In genomic region chr22:26122920-26123468, GRCh38 we compare ENCODE assay signal across 28 cellular contexts. TPM values are rescaled to one million over a fixed set of nuclear protein-coding genes. Genes with fewer than 3 reads are reported as not detected.
DNase-seq lines count a peak whose midpoint lies in the region; ATAC-seq lines count a peak whose summit lies in the region.
"Had no signal": no experiment of that assay in that cellular context is flagged by ENCODE, and none has a peak within 500 bp of the region (broad histone marks: within the 10 kb centered on the region; RNA-seq: fewer than 3 reads in every experiment).

No MANE protein-coding gene starts in this region.

- H3K9me3 Mint-ChIP-seq in CD8-positive, alpha-beta memory T cell = peaks cover 0 to 3% (median 0%) of the 10 kb centered on the region in 5 donors
- no peaks in the 10 kb centered on the region for H3K9me3 Mint-ChIP-seq in activated T-helper 17 cell treated with anti-CD3 and anti-CD28 coated beads, Interleukin-2, amount 50 U/mL, for 72 hours
- H3K9me3 Mint-ChIP-seq: nephron; stimulated activated naive CD8-positive, alpha-beta T cell treated with anti-CD3 and anti-CD28 coated beads, Interleukin-15, Interleukin-2, amounts not matched to agents 100 ng/mL and 50 ng/mL, for 24 hours had no signal

- POLR2A ChIA-PET in CD8-positive, alpha-beta memory T cell (lab: Charles Lee) = no interaction called here

- CTCF ChIA-PET in CD8-positive, alpha-beta memory T cell (lab: Charles Lee) = no interaction called here

- H3K27ac ChIP-seq in CD8-positive, alpha-beta memory T cell (ENCODE audit: low read depth, low read length) = no peak overlapping the region
- H3K27ac ChIP-seq: heart right ventricle, lower lobe of right lung, vagina had no signal

- H3K4me3 Mint-ChIP-seq in CD8-positive, alpha-beta memory T cell = peak overlapping the region; percentile 27 to 59 (median 36)
- peak overlapping the region; percentile 7 for H3K4me3 Mint-ChIP-seq in activated T-helper 17 cell treated with anti-CD3 and anti-CD28 coated beads, Interleukin-2, amount 50 U/mL, for 72 hours
- H3K4me3 Mint-ChIP-seq: activated CD4-positive, alpha-beta T cell treated with anti-CD3 and anti-CD28 coated beads, Interleukin-2, amount 10 ng/mL, durations not matched to agents 7 days and 5 days; activated naive CD4-positive, alpha-beta T cell treated with anti-CD3 and anti-CD28 coated beads, Interleukin-2, amount 50 U/mL, for 24 hours; endodermal cell; nephron; stimulated activated naive CD8-positive, alpha-beta T cell treated with anti-CD3 and anti-CD28 coated beads, Interleukin-15, Interleukin-2, amounts not matched to agents 100 ng/mL and 50 ng/mL, for 24 hours had no signal

- H3K4me1 ChIP-seq in CD8-positive, alpha-beta memory T cell (ENCODE audit: insufficient read depth, low read length) = no peaks in the 10 kb centered on the region
- H3K4me1 ChIP-seq: heart right ventricle, lower lobe of right lung, vagina had no signal

- H3K36me3 ChIP-seq in CD8-positive, alpha-beta memory T cell (ENCODE audit: insufficient read depth, low read length) = no peaks in the 10 kb centered on the region
- H3K36me3 ChIP-seq: heart right ventricle, lower lobe of right lung, vagina had no signal

- H3K27me3 Mint-ChIP-seq in CD8-positive, alpha-beta memory T cell = peaks cover 3 to 8% of the 10 kb centered on the region in 2 donors
- H3K27me3 Mint-ChIP-seq in activated T-helper 17 cell treated with anti-CD3 and anti-CD28 coated beads, Interleukin-2, amount 50 U/mL, for 72 hours = peaks cover 12% of the 10 kb centered on the region

- peaks cover 2 to 11% (median 9%) of the 10 kb centered on the region in 3 donors for H3K4me1 Mint-ChIP-seq in CD8-positive, alpha-beta memory T cell
- no peaks in the 10 kb centered on the region for H3K4me1 Mint-ChIP-seq in activated T-helper 17 cell treated with anti-CD3 and anti-CD28 coated beads, Interleukin-2, amount 50 U/mL, for 72 hours
- H3K4me1 Mint-ChIP-seq: activated naive CD4-positive, alpha-beta T cell treated with anti-CD3 and anti-CD28 coated beads, Interleukin-2, amount 50 U/mL, for 24 hours; nephron had no signal

- H3K9me3 ChIP-seq in CD8-positive, alpha-beta memory T cell (ENCODE audit: low read length) = no peaks in the 10 kb centered on the region
- H3K9me3 ChIP-seq: heart right ventricle, lower lobe of right lung, vagina had no signal

- peak; percentile 18 for DNase-seq in NCI-H2171 treated with DMSO at 0.1 percent for 48 hours (lab: John Stamatoyannopoulos, UW)
- DNase-seq in NCI-H2171 (lab: John Stamatoyannopoulos, UW) = no peak
- no peak for DNase-seq in CD8-positive, alpha-beta memory T cell
- peak; percentile 2 for DNase-seq in NOMO-1 treated with dmso at 0.1 percent for 144 hours (lab: John Stamatoyannopoulos, UW; ENCODE audit: unreplicated experiment)
- DNase-seq: activated CD4-positive, alpha-beta T cell treated with anti-CD3 and anti-CD28 coated beads, Interleukin-2, amount 10 ng/mL, durations not matched to agents 7 days and 5 days; activated CD8-positive, alpha-beta memory T cell treated with anti-CD3 and anti-CD28 coated beads, Interleukin-2, amount 50 U/mL, for 4 hours; AML-193; cortex of kidney; endodermal cell; foreskin melanocyte; heart right ventricle; lower lobe of right lung; NCI-H1417 treated with DMSO at 0.1 percent for 48 hours; NCI-H2107; NCI-H510A treated with DMSO at 0.1 percent for 48 hours; T1000 had no signal

- no peak overlapping the region for H3K4me3 ChIP-seq in CD8-positive, alpha-beta memory T cell (ENCODE audit: low read length)
- H3K4me3 ChIP-seq: heart right ventricle, lower lobe of right lung, vagina had no signal

- no peak for ATAC-seq in activated T-helper 17 cell treated with anti-CD3 and anti-CD28 coated beads, Interleukin-2, amount 50 U/mL, for 72 hours (replicated peaks)
- no peak for ATAC-seq in GM19328 (IDR thresholded peaks at IDR 0.05; ENCODE audit: unreplicated experiment)
- no peak for ATAC-seq in GM19023 (IDR thresholded peaks at IDR 0.05; ENCODE audit: unreplicated experiment)
- ATAC-seq in HG03280 (IDR thresholded peaks at IDR 0.05; ENCODE audit: unreplicated experiment) = no peak
- ATAC-seq: esophagus mucosa, heart right ventricle, lower lobe of right lung had no signal

- H3K27me3 ChIP-seq in CD8-positive, alpha-beta memory T cell (ENCODE audit: insufficient read depth, low read length, poor library complexity, severe bottlenecking) = no peaks in the 10 kb centered on the region
- H3K27me3 ChIP-seq: vagina had no signal

- H3K36me3 Mint-ChIP-seq in CD8-positive, alpha-beta memory T cell = no peaks in the 10 kb centered on the region
- no peaks in the 10 kb centered on the region for H3K36me3 Mint-ChIP-seq in activated T-helper 17 cell treated with anti-CD3 and anti-CD28 coated beads, Interleukin-2, amount 50 U/mL, for 72 hours (ENCODE audit: low read depth)
- H3K36me3 Mint-ChIP-seq: activated naive CD4-positive, alpha-beta T cell treated with anti-CD3 and anti-CD28 coated beads, Interleukin-2, amount 50 U/mL, for 24 hours had no signal

- H3K27ac Mint-ChIP-seq in CD8-positive, alpha-beta memory T cell = peak overlapping the region in 2 of 8 donors; percentile 5 to 89
- H3K27ac Mint-ChIP-seq in activated T-helper 17 cell treated with anti-CD3 and anti-CD28 coated beads, Interleukin-2, amount 50 U/mL, for 72 hours = no peak overlapping the region
- H3K27ac Mint-ChIP-seq: activated CD4-positive, alpha-beta T cell treated with anti-CD3 and anti-CD28 coated beads, Interleukin-2, amount 10 ng/mL, durations not matched to agents 7 days and 5 days; activated naive CD4-positive, alpha-beta T cell treated with anti-CD3 and anti-CD28 coated beads, Interleukin-2, amount 50 U/mL, for 24 hours; endodermal cell; nephron; stimulated activated naive CD8-positive, alpha-beta T cell treated with anti-CD3 and anti-CD28 coated beads, Interleukin-15, Interleukin-2, amounts not matched to agents 100 ng/mL and 50 ng/mL, for 24 hours had no signal

RNA-seq across cellular contexts. Expression of gene SEZ6L, which starts 46.3 kb away (rescaled TPM):
- total RNA-seq in CD8-positive, alpha-beta memory T cell = not detected
- not detected for polyA plus RNA-seq in CD8-positive, alpha-beta memory T cell
- total RNA-seq in activated T-helper 17 cell treated with anti-CD3 and anti-CD28 coated beads, Interleukin-2, amount 50 U/mL, for 72 hours = under 1 TPM in 1 of 2 donors, not detected in 1; 0.48 TPM
- total RNA-seq: A172; activated CD4-positive, alpha-beta T cell treated with anti-CD3 and anti-CD28 coated beads, Interleukin-2, amount 10 ng/mL, durations not matched to agents 7 days and 5 days; HT-29; osteoblast had no signal

Comparison
In these comparisons a context has a peak if more than half of its experiments do, and no peak if none do; other contexts are left out.
1. DNase-seq: peak in NCI-H2171 treated with DMSO at 0.1 percent for 48 hours (single experiment) and NOMO-1 treated with dmso at 0.1 percent for 144 hours (single experiment); none in NCI-H2171 (single experiment) and CD8-positive, alpha-beta memory T cell (0 of 5).